ENCODE assay signal across 8 cellular contexts in genomic region chr12:108731866-108732461, GRCh38. TPM values are rescaled to one million over a fixed set of nuclear protein-coding genes. Genes with fewer than 3 reads are reported as not detected.
A peak's percentile ranks its signal among the peaks of the same experiment; 100 is the strongest.
DNase-seq lines count a peak whose midpoint lies in the region; ATAC-seq and TF ChIP-seq lines count a peak whose summit lies in the region.

No MANE protein-coding gene starts in this region.

- TF ChIP-seq EP300 in SK-N-SH (IDR thresholded peaks at IDR 0.05; ENCODE audit: borderline replicate concordance in 1 of 2, low read depth in 1 of 2, low read length in 1 of 2), result no peak

- H3K27ac ChIP-seq in SK-N-SH (ENCODE audit: low read depth in 2 of 2, low read length in 1 of 2) (peak overlapping the region; percentile 90 to 96), testis (peak overlapping the region; percentile 95 to 97)

- no peaks in the 10 kb centered on the region for H3K36me3 Mint-ChIP-seq in activated naive CD4-positive, alpha-beta T cell treated with anti-CD3 and anti-CD28 coated beads, Interleukin-2, amount 50 U/mL, for 72 hours

- H3K27me3 ChIP-seq in SK-N-SH (ENCODE audit: insufficient read depth), result no peaks in the 10 kb centered on the region
- no peaks in the 10 kb centered on the region for H3K27me3 ChIP-seq in testis

- peaks cover 32% of the 10 kb centered on the region for H4K20me1 ChIP-seq in SK-N-SH (ENCODE audit: insufficient read depth)

- WGBS in SK-N-SH (ENCODE audit: low lambda C conversion rate), result 13% methylated on average over 32 of the region's 34 CpGs
- WGBS in testis, 2 donors, result 0 to 1% methylated on average over 23 to 34 of the region's 34 CpGs

- H3K36me3 ChIP-seq in SK-N-SH (replicated peaks in 1 of 2; ENCODE audit: control insufficient read depth in 1 of 2, insufficient read depth in 2 of 2, low read length in 1 of 2) (peaks cover 2 to 14% of the 10 kb centered on the region in 2 experiments), testis (ENCODE audit: low read depth, missing control alignments) (no peaks in the 10 kb centered on the region)

- no peak for TF ChIP-seq RAD21 in SK-N-SH (IDR thresholded peaks at IDR 0.05; ENCODE audit: low read length)

- peak overlapping the region; percentile 89 for H2AFZ ChIP-seq in SK-N-SH (ENCODE audit: low read depth)

- peaks cover 44% of the 10 kb centered on the region for H3K79me2 ChIP-seq in SK-N-SH (ENCODE audit: insufficient read depth)

- TF ChIP-seq CTCF in NB4 (IDR thresholded peaks at IDR 0.05; ENCODE audit: low read depth, low read length) (no peak), SK-N-SH (IDR thresholded peaks at IDR 0.05) (no peak), testis (IDR thresholded peaks at IDR 0.05) (no peak)

- no peaks in the 10 kb centered on the region for H3K9me2 ChIP-seq in SK-N-SH

- TF ChIP-seq POLR2A in NB4 (IDR thresholded peaks at IDR 0.05; ENCODE audit: extremely low read depth, insufficient read length) (no peak), testis (IDR thresholded peaks at IDR 0.05) (peak; percentile 19)

- no peaks in the 10 kb centered on the region for H3K9me3 Mint-ChIP-seq in activated naive CD4-positive, alpha-beta T cell treated with anti-CD3 and anti-CD28 coated beads, Interleukin-2, amount 50 U/mL, for 72 hours

- intact Hi-C loops in testis (cut with DNase I; ENCODE audit: low total_unique reads), result no loop called here

- peak; percentile 62 for ATAC-seq in HG02571 (IDR thresholded peaks at IDR 0.05; ENCODE audit: unreplicated experiment)
- ATAC-seq in activated naive CD4-positive, alpha-beta T cell treated with anti-CD3 and anti-CD28 coated beads, Interleukin-2, amount 50 U/mL, for 72 hours, result peak; percentile 63 to 79

- H3K4me3 ChIP-seq in NB4 (ENCODE audit: low read depth, low read length) (peak overlapping the region; percentile 64), SK-N-SH (ENCODE audit: low read depth in 2 of 2, low read length in 1 of 2) (peak overlapping the region; percentile 80 to 90), testis (peak overlapping the region; percentile 89 to 90)

- POLR2A ChIA-PET in SK-N-SH (lab: Yijun Ruan, JAX), result no interaction called here

- H3K9ac ChIP-seq in SK-N-SH, result peak overlapping the region; percentile 83; the same call in 1 of the 2 replicates

- no peaks in the 10 kb centered on the region for H3K9me3 ChIP-seq in SK-N-SH
- H3K9me3 ChIP-seq in testis, result no peaks in the 10 kb centered on the region

- peak overlapping the region; percentile 79; the same call in 1 of the 2 replicates for H3K4me2 ChIP-seq in SK-N-SH

- peak overlapping the region; percentile 94 to 98 for H3K27ac Mint-ChIP-seq in activated naive CD4-positive, alpha-beta T cell treated with anti-CD3 and anti-CD28 coated beads, Interleukin-2, amount 50 U/mL, for 72 hours

- peak; percentile 77 for DNase-seq in GM04503 (ENCODE audit: low read depth)
- DNase-seq in NB4 (ENCODE audit: low read depth), result peak; percentile 96
- peak; percentile 95 for DNase-seq in SK-N-SH
- DNase-seq in activated naive CD4-positive, alpha-beta T cell treated with anti-CD3 and anti-CD28 coated beads, Interleukin-2, amount 50 U/mL, for 72 hours (ENCODE audit: low spot score in 2 of 2), result peak; percentile 91 to 97
- peak; percentile 89 for DNase-seq in glomerular endothelial cell (ENCODE audit: extremely low read depth, low read depth, low spot score)
- peak; percentile 93 for DNase-seq in occipital lobe (lab: John Stamatoyannopoulos, UW)
- DNase-seq in testis, result peak; percentile 100

- H3F3A ChIP-seq in SK-N-SH (replicated peaks; ENCODE audit: insufficient read depth), result peaks cover 28% of the 10 kb centered on the region

- CTCF ChIA-PET in SK-N-SH (lab: Yijun Ruan, JAX), result interaction anchor here (0.5 to 1.6 kb wide), 11 partner anchors 8 to 95 kb away, joined by 3 to 5 read pairs (median 3); no protein-coding TSS in a partner anchor

- H3K4me1 ChIP-seq in SK-N-SH (ENCODE audit: control insufficient read depth in 1 of 2, insufficient read depth in 2 of 2, low read depth in 1 of 2, low read length in 1 of 2) (peaks cover 13 to 17% of the 10 kb centered on the region in 2 experiments; a peak in 3 of 4 replicates), testis (peaks cover 15% of the 10 kb centered on the region)

TF ChIP-seq in SK-N-SH, 30 proteins besides CTCF, POLR2A, EP300 and RAD21:
- TF ChIP-seq RCOR1 (IDR thresholded peaks at IDR 0.05; ENCODE audit: low read length), result 0 out of 2 replicates have a peak, but pooled peaks have one; percentile 1
- TF ChIP-seq FOXJ3 (CRISPR knock-in tag; IDR thresholded peaks at IDR 0.05), result no peak
- no peak for TF ChIP-seq USF2 (IDR thresholded peaks at IDR 0.05; ENCODE audit: borderline replicate concordance, low read depth, low read length)
- peak; percentile 5; the same call in 1 of the 2 replicates for TF ChIP-seq SIN3A (IDR thresholded peaks at IDR 0.05; ENCODE audit: borderline replicate concordance, low read depth, low read length)

RNA-seq across cellular contexts. Expression of gene CORO1C, which starts 0.6 kb away (rescaled TPM):
- polyA plus RNA-seq in SK-N-SH (2012; rRNA removed) (150 and 214 TPM in 2 replicates), testis (ENCODE audit: insufficient read depth, low read depth, low replicate concordance) (70.2 TPM)
- 187 and 195 TPM in 2 replicates for polyA plus RNA-seq in SK-N-SH (2012; cell fraction: cytosol; rRNA removed)
- 155 and 182 TPM in 2 replicates for polyA plus RNA-seq in SK-N-SH (2012; cell fraction: nucleus; rRNA removed)
- total RNA-seq in activated naive CD4-positive, alpha-beta T cell treated with anti-CD3 and anti-CD28 coated beads, Interleukin-2, amount 50 U/mL, for 72 hours, result 10 to 100 TPM; 61.5 to 87.5 TPM
- total RNA-seq in glomerular endothelial cell (167 and 291 TPM in 2 replicates), occipital lobe (166 TPM), testis (10 to 100 TPM; 57.2 to 73.4 TPM)

Comparison
In these comparisons a context has a peak if more than half of its experiments do, and no peak if none do; other contexts are left out.
1. Peak in every context shown above with its lines: DNase-seq, ATAC-seq, H3K4me3 ChIP-seq and H3K27ac ChIP-seq.